Comparison of ENCODE assay signal across 1 cellular context in genomic region chr1:155061381-155062150, GRCh38.
TF ChIP-seq lines count a peak whose summit lies in the region.

No MANE protein-coding gene starts in this region.

TF ChIP-seq in K562, 482 proteins besides CTCF, POLR2A, EP300 and RAD21 (continued from another document and continues in another):
- TF ChIP-seq, protein P1, sequence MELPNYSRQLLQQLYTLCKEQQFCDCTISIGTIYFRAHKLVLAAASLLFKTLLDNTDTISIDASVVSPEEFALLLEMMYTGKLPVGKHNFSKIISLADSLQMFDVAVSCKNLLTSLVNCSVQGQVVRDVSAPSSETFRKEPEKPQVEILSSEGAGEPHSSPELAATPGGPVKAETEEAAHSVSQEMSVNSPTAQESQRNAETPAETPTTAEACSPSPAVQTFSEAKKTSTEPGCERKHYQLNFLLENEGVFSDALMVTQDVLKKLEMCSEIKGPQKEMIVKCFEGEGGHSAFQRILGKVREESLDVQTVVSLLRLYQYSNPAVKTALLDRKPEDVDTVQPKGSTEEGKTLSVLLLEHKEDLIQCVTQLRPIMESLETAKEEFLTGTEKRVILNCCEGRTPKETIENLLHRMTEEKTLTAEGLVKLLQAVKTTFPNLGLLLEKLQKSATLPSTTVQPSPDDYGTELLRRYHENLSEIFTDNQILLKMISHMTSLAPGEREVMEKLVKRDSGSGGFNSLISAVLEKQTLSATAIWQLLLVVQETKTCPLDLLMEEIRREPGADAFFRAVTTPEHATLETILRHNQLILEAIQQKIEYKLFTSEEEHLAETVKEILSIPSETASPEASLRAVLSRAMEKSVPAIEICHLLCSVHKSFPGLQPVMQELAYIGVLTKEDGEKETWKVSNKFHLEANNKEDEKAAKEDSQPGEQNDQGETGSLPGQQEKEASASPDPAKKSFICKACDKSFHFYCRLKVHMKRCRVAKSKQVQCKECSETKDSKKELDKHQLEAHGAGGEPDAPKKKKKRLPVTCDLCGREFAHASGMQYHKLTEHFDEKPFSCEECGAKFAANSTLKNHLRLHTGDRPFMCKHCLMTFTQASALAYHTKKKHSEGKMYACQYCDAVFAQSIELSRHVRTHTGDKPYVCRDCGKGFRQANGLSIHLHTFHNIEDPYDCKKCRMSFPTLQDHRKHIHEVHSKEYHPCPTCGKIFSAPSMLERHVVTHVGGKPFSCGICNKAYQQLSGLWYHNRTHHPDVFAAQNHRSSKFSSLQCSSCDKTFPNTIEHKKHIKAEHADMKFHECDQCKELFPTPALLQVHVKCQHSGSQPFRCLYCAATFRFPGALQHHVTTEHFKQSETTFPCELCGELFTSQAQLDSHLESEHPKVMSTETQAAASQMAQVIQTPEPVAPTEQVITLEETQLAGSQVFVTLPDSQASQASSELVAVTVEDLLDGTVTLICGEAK (IDR thresholded peaks at IDR 0.05): no peak
- TF ChIP-seq, protein P1 (CRISPR knock-in tag; IDR thresholded peaks at IDR 0.05): no peak
- no peak for TF ChIP-seq NFYB (IDR thresholded peaks at IDR 0.05; ENCODE audit: extremely low read depth, insufficient read length)
- no peak for TF ChIP-seq TAF9B (IDR thresholded peaks at IDR 0.05; ENCODE audit: partially characterized antibody)
- TF ChIP-seq FOXK2 (conservative IDR thresholded peaks at IDR 0.05 in 1 of 2, IDR thresholded peaks at IDR 0.05 in 1 of 2; ENCODE audit: low read depth in 2 of 2): peak in 1 of 2 experiments; percentile 49; a peak in 1 of 4 replicates
- TF ChIP-seq RBM34 (IDR thresholded peaks at IDR 0.05; ENCODE audit: borderline replicate concordance, insufficient read depth, low read length): no peak
- no peak for TF ChIP-seq ZNF24 (IDR thresholded peaks at IDR 0.05)
- TF ChIP-seq, protein P2, sequence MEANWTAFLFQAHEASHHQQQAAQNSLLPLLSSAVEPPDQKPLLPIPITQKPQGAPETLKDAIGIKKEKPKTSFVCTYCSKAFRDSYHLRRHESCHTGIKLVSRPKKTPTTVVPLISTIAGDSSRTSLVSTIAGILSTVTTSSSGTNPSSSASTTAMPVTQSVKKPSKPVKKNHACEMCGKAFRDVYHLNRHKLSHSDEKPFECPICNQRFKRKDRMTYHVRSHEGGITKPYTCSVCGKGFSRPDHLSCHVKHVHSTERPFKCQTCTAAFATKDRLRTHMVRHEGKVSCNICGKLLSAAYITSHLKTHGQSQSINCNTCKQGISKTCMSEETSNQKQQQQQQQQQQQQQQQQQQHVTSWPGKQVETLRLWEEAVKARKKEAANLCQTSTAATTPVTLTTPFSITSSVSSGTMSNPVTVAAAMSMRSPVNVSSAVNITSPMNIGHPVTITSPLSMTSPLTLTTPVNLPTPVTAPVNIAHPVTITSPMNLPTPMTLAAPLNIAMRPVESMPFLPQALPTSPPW (CRISPR knock-in tag; IDR thresholded peaks at IDR 0.05): peak; percentile 57
- TF ChIP-seq RBBP5 (IDR thresholded peaks at IDR 0.05; ENCODE audit: borderline replicate concordance, insufficient read depth, low read length, poor library complexity, severe bottlenecking): no peak
- no peak for TF ChIP-seq ZNF695 (CRISPR knock-in tag; IDR thresholded peaks at IDR 0.05)
- no peak for TF ChIP-seq PHTF2 (CRISPR knock-in tag; IDR thresholded peaks at IDR 0.05)
- no peak for TF ChIP-seq WHSC1 (IDR thresholded peaks at IDR 0.05; ENCODE audit: low read length)
- TF ChIP-seq ZNF217 (CRISPR knock-in tag; IDR thresholded peaks at IDR 0.05): no peak
- TF ChIP-seq XRCC5 (IDR thresholded peaks at IDR 0.05; ENCODE audit: low read depth, low read length): 0 out of 2 replicates have a peak, but pooled peaks have one; percentile 41
- no peak for TF ChIP-seq GATAD2A (IDR thresholded peaks at IDR 0.05)
- TF ChIP-seq, protein P3, sequence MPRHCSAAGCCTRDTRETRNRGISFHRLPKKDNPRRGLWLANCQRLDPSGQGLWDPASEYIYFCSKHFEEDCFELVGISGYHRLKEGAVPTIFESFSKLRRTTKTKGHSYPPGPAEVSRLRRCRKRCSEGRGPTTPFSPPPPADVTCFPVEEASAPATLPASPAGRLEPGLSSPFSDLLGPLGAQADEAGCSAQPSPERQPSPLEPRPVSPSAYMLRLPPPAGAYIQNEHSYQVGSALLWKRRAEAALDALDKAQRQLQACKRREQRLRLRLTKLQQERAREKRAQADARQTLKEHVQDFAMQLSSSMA (CRISPR knock-in tag; IDR thresholded peaks at IDR 0.05): no peak
- no peak for TF ChIP-seq ZKSCAN8 (CRISPR knock-in tag; IDR thresholded peaks at IDR 0.05)
- no peak for TF ChIP-seq HNRNPUL1 (IDR thresholded peaks at IDR 0.05; ENCODE audit: low read length)
- no peak for TF ChIP-seq TAL1 (IDR thresholded peaks at IDR 0.05)
- no peak for TF ChIP-seq TSC22D4 (tag; IDR thresholded peaks at IDR 0.05)
- TF ChIP-seq ZFP36 (IDR thresholded peaks at IDR 0.05; ENCODE audit: low read depth, low read length, partially characterized antibody): no peak
- no peak for TF ChIP-seq NCOR1 (IDR thresholded peaks at IDR 0.05)
- TF ChIP-seq FOSL1 (tag; conservative IDR thresholded peaks at IDR 0.05): no peak
- TF ChIP-seq NELFE (IDR thresholded peaks at IDR 0.05; ENCODE audit: insufficient read depth, insufficient read length): no peak
- TF ChIP-seq FOXP4 (CRISPR knock-in tag; IDR thresholded peaks at IDR 0.05; ENCODE audit: borderline replicate concordance): 0 out of 2 replicates have a peak, but pooled peaks have one; percentile 27
- no peak for TF ChIP-seq ZNF444 (CRISPR knock-in tag; IDR thresholded peaks at IDR 0.05)
- no peak for TF ChIP-seq ZNF41 (CRISPR knock-in tag; conservative IDR thresholded peaks at IDR 0.05)
- no peak for TF ChIP-seq HIVEP1 (CRISPR knock-in tag; IDR thresholded peaks at IDR 0.05)
- TF ChIP-seq RFX1 (IDR thresholded peaks at IDR 0.05): no peak
- TF ChIP-seq THRB (CRISPR knock-in tag; conservative IDR thresholded peaks at IDR 0.05): no peak
- TF ChIP-seq NRF1 (conservative IDR thresholded peaks at IDR 0.05 in 1 of 2, IDR thresholded peaks at IDR 0.05 in 1 of 2): peak; percentile 86 to 89
- peak; percentile 13 for TF ChIP-seq NEUROD1 (IDR thresholded peaks at IDR 0.05; ENCODE audit: borderline replicate concordance, low read depth, low read length, partially characterized antibody)
- peak; percentile 58; the same call in 1 of the 2 replicates for TF ChIP-seq ARID4B (CRISPR knock-in tag; IDR thresholded peaks at IDR 0.05)
- no peak for TF ChIP-seq NFIX (CRISPR knock-in tag; IDR thresholded peaks at IDR 0.05; ENCODE audit: low read depth)
- TF ChIP-seq NUFIP1 (IDR thresholded peaks at IDR 0.05; ENCODE audit: partially characterized antibody): no peak
- TF ChIP-seq PTBP1 (IDR thresholded peaks at IDR 0.05; ENCODE audit: low read depth, low read length): no peak
- TF ChIP-seq CAMTA2 (CRISPR knock-in tag; conservative IDR thresholded peaks at IDR 0.05): no peak
- TF ChIP-seq AFF1 (IDR thresholded peaks at IDR 0.05; ENCODE audit: low read depth in 1 of 2, partially characterized antibody in 2 of 2): no peak
- TF ChIP-seq SMARCB1 (IDR thresholded peaks at IDR 0.05; ENCODE audit: insufficient read length, low read depth): no peak
- no peak for TF ChIP-seq ZNF184 (CRISPR knock-in tag; IDR thresholded peaks at IDR 0.05)
